Comparison of ENCODE assay signal across 8 cellular contexts in the genomic region with DNA sequence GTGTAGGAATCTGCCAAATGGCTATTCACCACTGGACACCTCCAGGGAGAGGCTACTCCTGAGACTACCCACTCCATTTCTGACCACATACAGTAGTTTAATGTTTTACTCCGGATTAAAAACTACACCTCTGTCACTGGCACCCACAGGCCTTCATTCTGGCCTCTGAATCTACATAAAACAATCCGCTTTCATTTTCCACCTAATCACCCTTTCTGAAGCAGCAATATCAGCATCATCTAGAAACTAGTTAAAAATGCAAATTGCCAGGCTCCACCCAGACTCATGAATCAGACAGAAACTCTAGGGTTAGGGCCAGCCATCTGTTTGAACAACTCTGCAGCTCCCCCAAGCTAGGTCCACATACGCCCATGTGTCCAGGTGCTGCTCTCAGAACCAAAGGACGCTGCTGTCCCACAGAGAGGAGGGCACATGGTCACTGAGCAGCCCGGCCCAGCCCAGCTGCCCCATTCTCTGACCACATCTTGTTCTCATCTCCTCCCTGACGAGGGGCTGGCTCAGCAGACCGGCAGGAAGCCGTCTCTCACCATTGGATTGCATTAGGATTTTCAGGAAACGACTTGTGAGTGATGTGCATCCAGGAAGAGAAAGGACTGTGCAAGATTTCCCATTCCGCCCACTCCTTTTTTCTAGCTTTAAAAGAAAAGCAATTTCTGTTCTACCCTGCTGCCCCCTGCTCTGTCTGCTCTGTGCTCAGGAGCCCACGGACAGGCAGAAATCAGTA. TPM values are rescaled to one million over a fixed set of nuclear protein-coding genes. Genes with fewer than 3 reads are reported as not detected.
A peak's percentile ranks its signal among the peaks of the same experiment; 100 is the strongest.
DNase-seq lines count a peak whose midpoint lies in the region; ATAC-seq, FAIRE-seq and TF ChIP-seq lines count a peak whose summit lies in the region.

No MANE protein-coding gene starts in this region.

- peak overlapping the region; percentile 68 to 78 for H3K4me3 Mint-ChIP-seq in effector memory CD8-positive, alpha-beta T cell

- H3K27ac Mint-ChIP-seq in effector memory CD8-positive, alpha-beta T cell, result peak overlapping the region; percentile 89

- peak; percentile 48 for DNase-seq in GM19239 (ENCODE audit: insufficient read length, low spot score)
- DNase-seq in activated CD4-positive, alpha-beta T cell treated with anti-CD3 and anti-CD28 coated beads for 24 hours (ENCODE audit: low read depth in 2 of 2), result peak; percentile 19 to 29
- peak; percentile 7 to 24 (median 15) for DNase-seq in effector memory CD8-positive, alpha-beta T cell
- no peak for DNase-seq in omental fat pad (ENCODE audit: low spot score)
- DNase-seq in mucosa of gallbladder (ENCODE audit: low spot score), result no peak
- DNase-seq in epidermal melanocyte (ENCODE audit: insufficient read length, low spot score), result no peak
- no peak for DNase-seq in NCI-H2196 (lab: John Stamatoyannopoulos, UW; ENCODE audit: unreplicated experiment)

- H3K36me3 Mint-ChIP-seq in effector memory CD8-positive, alpha-beta T cell (ENCODE audit: insufficient read depth), result no peaks in the 10 kb centered on the region

- H3K27me3 Mint-ChIP-seq in effector memory CD8-positive, alpha-beta T cell, result no peaks in the 10 kb centered on the region

- no peaks in the 10 kb centered on the region for H3K9me3 Mint-ChIP-seq in effector memory CD8-positive, alpha-beta T cell

- FAIRE-seq in GM19239 (lab: Jason Lieb, UNC), result peak; percentile 97

- TF ChIP-seq CTCF in omental fat pad (IDR thresholded peaks at IDR 0.05), result no peak

- ATAC-seq in HG03097 (IDR thresholded peaks at IDR 0.05; ENCODE audit: low FRiP score, unreplicated experiment) (peak; percentile 93), omental fat pad (ENCODE audit: low FRiP score) (peak; percentile 37)
- ATAC-seq in effector memory CD8-positive, alpha-beta T cell (replicated peaks), result peak; percentile 65

- H3K4me1 Mint-ChIP-seq in effector memory CD8-positive, alpha-beta T cell (ENCODE audit: low read depth in 2 of 2), result peaks cover 45 to 58% of the 10 kb centered on the region in 2 donors

RNA-seq across cellular contexts. Expression of gene ADAM19, which starts 34.7 kb away (rescaled TPM):
- total RNA-seq in omental fat pad (10 to 100 TPM in 2 of 4 donors, 1 to 10 TPM in 2; 2.1 to 18.0 (median 9.1) TPM), mucosa of gallbladder (22.1 TPM)

Comparison
In these comparisons a context has a peak if more than half of its experiments do, and no peak if none do; other contexts are left out.
1. DNase-seq: peak in GM19239 (single experiment), activated CD4-positive, alpha-beta T cell treated with anti-CD3 and anti-CD28 coated beads for 24 hours (2 of 2) and effector memory CD8-positive, alpha-beta T cell (3 of 3); none in omental fat pad (single experiment), mucosa of gallbladder (single experiment), epidermal melanocyte (single experiment) and NCI-H2196 (single experiment).
2. ATAC-seq: peak in every context shown above with its lines; median percentile 93 in HG03097; 65 in effector memory CD8-positive, alpha-beta T cell; 37 in omental fat pad.